Comparison of ENCODE assay signal across 18 cellular contexts in genomic region chr1:87951852-87952251, GRCh38.
DNase-seq lines count a peak whose midpoint lies in the region; ATAC-seq and TF ChIP-seq lines count a peak whose summit lies in the region.
"Had no signal": no experiment of that assay in that cellular context is flagged by ENCODE, and none has a peak within 500 bp of the region (broad histone marks: within the 10 kb centered on the region; RNA-seq: fewer than 3 reads in every experiment).

No MANE protein-coding gene starts in this region.

- H3K36me3 ChIP-seq in suprapubic skin = no peaks in the 10 kb centered on the region
- H3K36me3 ChIP-seq: right lobe of liver had no signal

- no peaks in the 10 kb centered on the region for H3K27me3 ChIP-seq in suprapubic skin
- H3K27me3 ChIP-seq: right lobe of liver had no signal

- no peak for TF ChIP-seq CTCF in AG10803 (conservative IDR thresholded peaks at IDR 0.05; ENCODE audit: low read length)
- TF ChIP-seq CTCF in suprapubic skin (IDR thresholded peaks at IDR 0.05) = no peak

- DNase-seq in AG10803 (ENCODE audit: low read depth) = peak; percentile 20
- peak; percentile 17 for DNase-seq in dermis blood vessel endothelial cell
- DNase-seq in pons (ENCODE audit: low spot score) = peak; percentile 17
- no peak for DNase-seq in suprapubic skin (ENCODE audit: low spot score in 2 of 2)
- DNase-seq: activated CD4-positive, alpha-beta T cell treated with anti-CD3 and anti-CD28 coated beads, Interleukin-2, amount 50 U/mL, for 48 hours; activated naive CD8-positive, alpha-beta T cell treated with anti-CD3 and anti-CD28 coated beads, Interleukin-2, amount 50 U/mL, for 24 hours; activated T-cell treated with anti-CD3 and anti-CD28 coated beads, Interleukin-2, amount 50 U/mL, for 72 hours; DMS79; NCI-H2029 treated with DMSO at 0.1 percent for 48 hours; NCI-H82; right lobe of liver; stimulated activated CD4-positive, alpha-beta T cell treated with anti-CD3 and anti-CD28 coated beads, Interleukin-4, amount 100 ng/mL, for 1 hour had no signal

- peak overlapping the region in 2 of 3 donors; percentile 17 to 33 for H3K27ac Mint-ChIP-seq in IgD-negative memory B cell
- H3K27ac Mint-ChIP-seq: activated naive CD8-positive, alpha-beta T cell treated with anti-CD3 and anti-CD28 coated beads, Interleukin-2, amount 50 U/mL, for 24 hours; activated T-cell treated with anti-CD3 and anti-CD28 coated beads, Interleukin-2, amount 50 U/mL, for 72 hours had no signal

- H3K4me3 ChIP-seq in AG10803 (ENCODE audit: low read length) (no peak overlapping the region), suprapubic skin (no peak overlapping the region)
- H3K4me3 ChIP-seq: right lobe of liver had no signal

- no peaks in the 10 kb centered on the region for H3K27me3 Mint-ChIP-seq in IgD-negative memory B cell

- H3K4me1 Mint-ChIP-seq in IgD-negative memory B cell = peaks cover 19 to 25% (median 22%) of the 10 kb centered on the region in 3 donors
- H3K4me1 Mint-ChIP-seq: activated naive CD8-positive, alpha-beta T cell treated with anti-CD3 and anti-CD28 coated beads, Interleukin-2, amount 50 U/mL, for 24 hours had no signal

- WGBS in suprapubic skin = 62% methylated on average over 4 of the region's 4 CpGs

- no peaks in the 10 kb centered on the region for H3K9me3 ChIP-seq in suprapubic skin
- H3K9me3 ChIP-seq: right lobe of liver had no signal

- TF ChIP-seq POLR2A in suprapubic skin (IDR thresholded peaks at IDR 0.05) = no peak

- TF ChIP-seq EP300 in suprapubic skin (IDR thresholded peaks at IDR 0.05) = no peak

- peaks cover 4% of the 10 kb centered on the region for H3K4me1 ChIP-seq in suprapubic skin
- H3K4me1 ChIP-seq: right lobe of liver had no signal

- peaks cover 2% of the 10 kb centered on the region for H3K36me3 Mint-ChIP-seq in IgD-negative memory B cell

- ATAC-seq in GM19397 (IDR thresholded peaks at IDR 0.05; ENCODE audit: unreplicated experiment) = no peak
- no peak for ATAC-seq in HG03175 (IDR thresholded peaks at IDR 0.05; ENCODE audit: unreplicated experiment)
- no peak for ATAC-seq in GM21515 (IDR thresholded peaks at IDR 0.05; ENCODE audit: unreplicated experiment)
- ATAC-seq: activated naive CD8-positive, alpha-beta T cell treated with anti-CD3 and anti-CD28 coated beads, Interleukin-2, amount 50 U/mL, for 24 hours; activated T-cell treated with anti-CD3 and anti-CD28 coated beads, Interleukin-2, amount 50 U/mL, for 72 hours; esophagus mucosa had no signal

- peak overlapping the region in 2 of 4 donors; percentile 10 to 48 for H3K4me3 Mint-ChIP-seq in IgD-negative memory B cell
- H3K4me3 Mint-ChIP-seq: activated naive CD8-positive, alpha-beta T cell treated with anti-CD3 and anti-CD28 coated beads, Interleukin-2, amount 50 U/mL, for 24 hours; activated T-cell treated with anti-CD3 and anti-CD28 coated beads, Interleukin-2, amount 50 U/mL, for 72 hours; nephron had no signal

- no peak overlapping the region for H3K27ac ChIP-seq in suprapubic skin
- H3K27ac ChIP-seq: right lobe of liver had no signal

- H3K9me3 Mint-ChIP-seq in IgD-negative memory B cell = peaks cover 0 to 3% (median 3%) of the 10 kb centered on the region in 3 donors
- H3K9me3 Mint-ChIP-seq: activated naive CD8-positive, alpha-beta T cell treated with anti-CD3 and anti-CD28 coated beads, Interleukin-2, amount 50 U/mL, for 24 hours; activated T-cell treated with anti-CD3 and anti-CD28 coated beads, Interleukin-2, amount 50 U/mL, for 72 hours; nephron had no signal

Comparison
In these comparisons a context has a peak if more than half of its experiments do, and no peak if none do; other contexts are left out.
1. DNase-seq: peak in AG10803 (single experiment), dermis blood vessel endothelial cell (single experiment) and pons (single experiment); none in suprapubic skin (0 of 2).